In the genomic region with DNA sequence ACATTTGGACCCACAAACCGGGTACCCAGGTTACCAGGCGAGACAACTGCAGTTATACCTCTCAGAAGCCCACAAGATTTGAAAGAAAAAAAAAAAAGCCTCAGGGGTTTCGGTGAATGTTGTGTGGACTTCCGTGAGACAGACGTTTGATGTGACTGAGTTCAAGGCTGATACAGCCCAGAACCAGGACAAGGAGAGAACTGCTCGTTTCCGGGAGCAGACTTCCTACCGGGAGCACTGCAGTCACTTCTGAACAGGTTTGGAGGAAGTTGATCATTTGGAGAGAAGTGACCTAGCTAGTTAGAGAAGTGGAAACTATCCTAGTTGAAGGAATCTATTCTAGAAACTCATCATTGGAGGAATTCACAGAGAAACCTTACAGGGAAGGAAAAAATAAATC, we compare ENCODE assay signal across 8 cellular contexts. TPM values are rescaled to one million over a fixed set of nuclear protein-coding genes. Genes with fewer than 3 reads are reported as not detected.
DNase-seq lines count a peak whose midpoint lies in the region; ATAC-seq and TF ChIP-seq lines count a peak whose summit lies in the region.

No MANE protein-coding gene starts in this region.

- no peak overlapping the region for H2BK5ac ChIP-seq in neuronal stem cell (ENCODE audit: low read length)

- no peak overlapping the region for H2BK12ac ChIP-seq in neuronal stem cell (ENCODE audit: low read length)

- H3K36me3 Mint-ChIP-seq in CD4-positive, CD25-positive, alpha-beta regulatory T cell, result peaks cover 10% of the 10 kb centered on the region

- H2AFZ ChIP-seq in neuron (ENCODE audit: low read depth, low read length) (no peak overlapping the region), neuronal stem cell (ENCODE audit: low read length) (no peak overlapping the region)

- no peak overlapping the region for H3K4me2 ChIP-seq in neuronal stem cell (ENCODE audit: insufficient read depth, low read length, poor library complexity, severe bottlenecking)

- DNase-seq in CD4-positive, CD25-positive, alpha-beta regulatory T cell, result peak in 2 of 3 donors; percentile 17 to 32
- DNase-seq in NB4 (ENCODE audit: low read depth) (peak; percentile 22), colonic mucosa (peak; percentile 56), neuronal stem cell (ENCODE audit: low spot score) (no peak), AML-193 (lab: John Stamatoyannopoulos, UW) (no peak), NCI-H146 treated with DMSO at 0.1 percent for 48 hours (lab: John Stamatoyannopoulos, UW; ENCODE audit: unreplicated experiment) (no peak)

- intact Hi-C loops in colonic mucosa (cut with DNase I), result loop anchor here (5.0 kb wide), 1 partner anchor 36 kb away; no protein-coding TSS in a partner anchor

- H4K91ac ChIP-seq in neuronal stem cell (ENCODE audit: low read depth, low read length, poor library complexity), result no peak overlapping the region

- H3K4me1 ChIP-seq in CD4-positive, CD25-positive, alpha-beta regulatory T cell (ENCODE audit: control insufficient read depth, insufficient read depth, low read length, poor library complexity, severe bottlenecking), result peaks cover 90% of the 10 kb centered on the region
- peaks cover 5% of the 10 kb centered on the region for H3K4me1 ChIP-seq in colonic mucosa
- H3K4me1 ChIP-seq in neuron (ENCODE audit: insufficient read depth, low read length), result peaks cover 16% of the 10 kb centered on the region
- H3K4me1 ChIP-seq in neuronal stem cell (ENCODE audit: control insufficient read depth in 2 of 2, insufficient read depth in 1 of 2, low read depth in 1 of 2, low read length in 2 of 2), result peaks cover 8 to 11% of the 10 kb centered on the region in 2 donors

- no peak overlapping the region for H3K23ac ChIP-seq in neuronal stem cell (ENCODE audit: low read depth, low read length, poor library complexity)

- H3K27ac Mint-ChIP-seq in CD4-positive, CD25-positive, alpha-beta regulatory T cell, result peak overlapping the region; percentile 92 to 98 (median 97)

- H3K9ac ChIP-seq in colonic mucosa (ENCODE audit: low read depth in 2 of 2, low read length in 2 of 2), result peak overlapping the region; percentile 76 to 78
- no peak overlapping the region for H3K9ac ChIP-seq in neuronal stem cell (ENCODE audit: low read depth, low read length, poor library complexity)

- peaks cover 46 to 87% (median 67%) of the 10 kb centered on the region in 4 donors for H3K4me1 Mint-ChIP-seq in CD4-positive, CD25-positive, alpha-beta regulatory T cell

- no peaks in the 10 kb centered on the region for H3K9me3 Mint-ChIP-seq in CD4-positive, CD25-positive, alpha-beta regulatory T cell

- ATAC-seq in CD4-positive, CD25-positive, alpha-beta regulatory T cell (ENCODE audit: low read depth in 2 of 2), result no peak
- no peak for ATAC-seq in GM18873 (IDR thresholded peaks at IDR 0.05; ENCODE audit: low FRiP score, unreplicated experiment)

- H3K27me3 ChIP-seq in CD4-positive, CD25-positive, alpha-beta regulatory T cell (ENCODE audit: control insufficient read depth, insufficient read depth, low read length), result no peaks in the 10 kb centered on the region
- H3K27me3 ChIP-seq in colonic mucosa, result no peaks in the 10 kb centered on the region
- H3K27me3 ChIP-seq in neuron (ENCODE audit: insufficient read depth, low read length), result no peaks in the 10 kb centered on the region
- H3K27me3 ChIP-seq in neuronal stem cell (ENCODE audit: control insufficient read depth in 3 of 3, insufficient read depth in 3 of 3, low read depth in 1 of 3, low read length in 3 of 3), result no peaks in the 10 kb centered on the region

- no peaks in the 10 kb centered on the region for H3K27me3 Mint-ChIP-seq in CD4-positive, CD25-positive, alpha-beta regulatory T cell

- no peak overlapping the region for H3K14ac ChIP-seq in neuronal stem cell (ENCODE audit: low read length)

- H2BK120ac ChIP-seq in neuronal stem cell (ENCODE audit: low read depth, low read length), result no peak overlapping the region

- no peak overlapping the region for H2BK15ac ChIP-seq in neuronal stem cell (ENCODE audit: low read length)

- H2AK5ac ChIP-seq in neuronal stem cell (ENCODE audit: low read depth, low read length), result no peak overlapping the region

- peak overlapping the region; percentile 97 for H3K4me3 ChIP-seq in CD4-positive, CD25-positive, alpha-beta regulatory T cell (ENCODE audit: low read depth, low read length)
- H3K4me3 ChIP-seq in NB4 (ENCODE audit: low read depth, low read length), result peak overlapping the region; percentile 83
- peak overlapping the region; percentile 55 for H3K4me3 ChIP-seq in colonic mucosa
- peak overlapping the region; percentile 64 for H3K4me3 ChIP-seq in neuron (ENCODE audit: low read length)
- peak overlapping the region in 1 of 2 donors; percentile 57 for H3K4me3 ChIP-seq in neuronal stem cell (ENCODE audit: low read length in 2 of 2)

- no peak overlapping the region for H3K18ac ChIP-seq in neuronal stem cell (ENCODE audit: low read length)

- WGBS in neuronal stem cell (ENCODE audit: extremely low coverage in 2 of 2, insufficient read length in 2 of 2, insufficient replicate concordance in 1 of 2), 2 donors, result no CpG with 5 or more reads among the region's 8 CpGs

- no peak for TF ChIP-seq CTCF in NB4 (IDR thresholded peaks at IDR 0.05; ENCODE audit: low read depth, low read length)
- TF ChIP-seq CTCF in colonic mucosa (IDR thresholded peaks at IDR 0.05), result no peak

- H3K36me3 ChIP-seq in CD4-positive, CD25-positive, alpha-beta regulatory T cell (ENCODE audit: control insufficient read depth, insufficient read depth, low read length), result peaks cover 16% of the 10 kb centered on the region
- no peaks in the 10 kb centered on the region for H3K36me3 ChIP-seq in colonic mucosa
- H3K36me3 ChIP-seq in neuron (ENCODE audit: insufficient read depth, low read length), result peaks cover under 1% of the 10 kb centered on the region
- peaks cover 0 to 21% of the 10 kb centered on the region in 2 donors for H3K36me3 ChIP-seq in neuronal stem cell (replicated peaks in 1 of 2; ENCODE audit: control insufficient read depth in 2 of 2, insufficient read depth in 2 of 2, low read length in 2 of 2)

- no peaks in the 10 kb centered on the region for H3K79me1 ChIP-seq in neuronal stem cell (ENCODE audit: low read depth, low read length)

- peak overlapping the region; percentile 88 for H3K27ac ChIP-seq in CD4-positive, CD25-positive, alpha-beta regulatory T cell (ENCODE audit: insufficient read depth, low read length, poor library complexity, severe bottlenecking)
- peak overlapping the region; percentile 86 for H3K27ac ChIP-seq in colonic mucosa
- no peak overlapping the region for H3K27ac ChIP-seq in neuronal stem cell (replicated peaks; ENCODE audit: low read length)

- H3K9me3 ChIP-seq in CD4-positive, CD25-positive, alpha-beta regulatory T cell (ENCODE audit: control insufficient read depth in 2 of 2, low read length in 2 of 2), result no peaks in the 10 kb centered on the region
- H3K9me3 ChIP-seq in colonic mucosa (no peaks in the 10 kb centered on the region), neuron (ENCODE audit: low read length) (no peaks in the 10 kb centered on the region), neuronal stem cell (replicated peaks in 1 of 2; ENCODE audit: control insufficient read depth in 2 of 2, insufficient read depth in 1 of 2, low read depth in 1 of 2, low read length in 2 of 2) (peaks cover 3 to 12% of the 10 kb centered on the region in 2 donors)

- peak overlapping the region; percentile 97 to 99 (median 98) for H3K4me3 Mint-ChIP-seq in CD4-positive, CD25-positive, alpha-beta regulatory T cell

- H4K8ac ChIP-seq in neuronal stem cell (ENCODE audit: low read depth, low read length), result no peak overlapping the region

- TF ChIP-seq POLR2A in NB4 (IDR thresholded peaks at IDR 0.05; ENCODE audit: extremely low read depth, insufficient read length), result no peak

- no peak overlapping the region for H3K4ac ChIP-seq in neuronal stem cell (ENCODE audit: low read length)

RNA-seq across cellular contexts. Expression of gene CKLF, which starts 0.8 kb away (rescaled TPM):
- 48.2 TPM for total RNA-seq in CD4-positive, CD25-positive, alpha-beta regulatory T cell
- polyA plus RNA-seq in CD4-positive, CD25-positive, alpha-beta regulatory T cell, result 100 to 1,000 TPM; 157 to 242 (median 168) TPM
- total RNA-seq in colonic mucosa, result 10 to 100 TPM; 41.5 to 58.4 TPM
- 37.5 TPM for polyA plus RNA-seq in neuronal stem cell (2013, experiment 1 of 2)
- 41.1 TPM for polyA plus RNA-seq in neuronal stem cell (2013, experiment 2 of 2)

RNA-seq across cellular contexts. Expression of gene TK2, which starts 3.3 kb away (rescaled TPM):
- 8.2 TPM for total RNA-seq in CD4-positive, CD25-positive, alpha-beta regulatory T cell
- 1 to 10 TPM; 5.1 to 8.8 (median 7.7) TPM for polyA plus RNA-seq in CD4-positive, CD25-positive, alpha-beta regulatory T cell
- total RNA-seq in colonic mucosa, result 10 to 100 TPM; 11.9 to 17.0 TPM
- 3.4 TPM for polyA plus RNA-seq in neuronal stem cell (2013, experiment 1 of 2)
- polyA plus RNA-seq in neuronal stem cell (2013, experiment 2 of 2), result 3.4 TPM

RNA-seq across cellular contexts. Expression of gene CMTM1, which starts 13.0 kb away (rescaled TPM):
- total RNA-seq in CD4-positive, CD25-positive, alpha-beta regulatory T cell, result 3.2 TPM
- 1 to 10 TPM in 2 of 4 donors, under 1 TPM in 2; 0.26 to 1.7 (median 0.96) TPM for polyA plus RNA-seq in CD4-positive, CD25-positive, alpha-beta regulatory T cell
- 1 to 10 TPM; 5.1 to 9.4 TPM for total RNA-seq in colonic mucosa
- polyA plus RNA-seq in neuronal stem cell (2013, experiment 1 of 2), result 3.8 TPM
- 4.4 TPM for polyA plus RNA-seq in neuronal stem cell (2013, experiment 2 of 2)

RNA-seq across cellular contexts. Expression of gene CMTM2, which starts 26.0 kb away (rescaled TPM):
- 0.49 TPM for total RNA-seq in CD4-positive, CD25-positive, alpha-beta regulatory T cell
- polyA plus RNA-seq in CD4-positive, CD25-positive, alpha-beta regulatory T cell, result not detected
- total RNA-seq in colonic mucosa, result not detected
- 0.20 TPM for polyA plus RNA-seq in neuronal stem cell (2013, experiment 1 of 2)
- polyA plus RNA-seq in neuronal stem cell (2013, experiment 2 of 2), result 0.08 TPM

RNA-seq across cellular contexts. Expression of gene CMTM3, which starts 51.3 kb away (rescaled TPM):
- total RNA-seq in CD4-positive, CD25-positive, alpha-beta regulatory T cell, result 83.1 TPM
- polyA plus RNA-seq in CD4-positive, CD25-positive, alpha-beta regulatory T cell, result 100 to 1,000 TPM in 3 of 4 donors, 10 to 100 TPM in 1; 98.6 to 127 (median 124) TPM
- total RNA-seq in colonic mucosa, result 1 to 10 TPM; 4.0 to 7.9 TPM
- polyA plus RNA-seq in neuronal stem cell (2013, experiment 1 of 2), result 92.9 TPM
- 91.8 TPM for polyA plus RNA-seq in neuronal stem cell (2013, experiment 2 of 2)

Comparison
In these comparisons a context has a peak if more than half of its experiments do, and no peak if none do; other contexts are left out.
1. DNase-seq: peak in CD4-positive, CD25-positive, alpha-beta regulatory T cell (2 of 3), NB4 (single experiment) and colonic mucosa (single experiment); none in neuronal stem cell (single experiment), AML-193 (0 of 2) and NCI-H146 treated with DMSO at 0.1 percent for 48 hours (single experiment).